In genomic region chr14:104935955-104936354, GRCh38 we compare ENCODE assay signal across 17 cellular contexts. TPM values are rescaled to one million over a fixed set of nuclear protein-coding genes. Genes with fewer than 3 reads are reported as not detected.
DNase-seq lines count a peak whose midpoint lies in the region; ATAC-seq and TF ChIP-seq lines count a peak whose summit lies in the region.
"Had no signal": no experiment of that assay in that cellular context is flagged by ENCODE, and none has a peak within 500 bp of the region (broad histone marks: within the 10 kb centered on the region; RNA-seq: fewer than 3 reads in every experiment).

No MANE protein-coding gene starts in this region.

- intact Hi-C loops in HCT116 (cut with micrococcal nuclease): no loop called here
- intact Hi-C loops in sciatic nerve (cut with DNase I): no loop called here
- intact Hi-C loops in Right ventricle myocardium superior (cut with DNase I): no loop called here

- no peaks in the 10 kb centered on the region for H3K9me3 Mint-ChIP-seq in activated naive CD8-positive, alpha-beta T cell (ENCODE audit: low read depth)
- no peaks in the 10 kb centered on the region for H3K9me3 Mint-ChIP-seq in activated naive CD8-positive, alpha-beta T cell treated with anti-CD3 and anti-CD28 coated beads for 36 hours
- H3K9me3 Mint-ChIP-seq in endodermal cell: no peaks in the 10 kb centered on the region
- H3K9me3 Mint-ChIP-seq: CD4-positive, alpha-beta T cell had no signal

- CTCF ChIA-PET in HCT116 (lab: Charles Lee): interaction anchor here (1.0 kb wide), 1 partner anchor 110 kb away, joined by 3 read pairs; no protein-coding TSS in a partner anchor

- no peaks in the 10 kb centered on the region for H3K9me2 ChIP-seq in HCT116 (ENCODE audit: insufficient read depth)

- ATAC-seq in HCT116 (no peak), sciatic nerve (no peak), GM18870 (IDR thresholded peaks at IDR 0.05; ENCODE audit: unreplicated experiment) (no peak), Right ventricle myocardium superior (ENCODE audit: poor library complexity) (no peak), GM21367 (IDR thresholded peaks at IDR 0.05; ENCODE audit: unreplicated experiment) (no peak)

- H3K9me3 ChIP-seq in HCT116 (ENCODE audit: control insufficient read depth in 1 of 2, insufficient read depth in 1 of 2, low read depth in 1 of 2, low read length in 2 of 2) (no peaks in the 10 kb centered on the region), endodermal cell (ENCODE audit: control insufficient read depth, low read length) (no peaks in the 10 kb centered on the region)

- TF ChIP-seq CTCF in HCT116 (IDR thresholded peaks at IDR 0.05 in 2 of 3, conservative IDR thresholded peaks at IDR 0.05 in 1 of 3; ENCODE audit: borderline replicate concordance in 1 of 3, insufficient read depth in 1 of 3, low read depth in 2 of 3, low read length in 2 of 3): no peak
- TF ChIP-seq CTCF in endodermal cell (conservative IDR thresholded peaks at IDR 0.05): no peak

- H3K27ac ChIP-seq in HCT116 (ENCODE audit: low read depth, low read length) (no peak overlapping the region), endodermal cell (ENCODE audit: low read depth, low read length) (no peak overlapping the region)

- no peak for TF ChIP-seq POLR2A in HCT116 (IDR thresholded peaks at IDR 0.05; ENCODE audit: borderline replicate concordance, extremely low read depth, insufficient read depth, insufficient read length)

- peaks cover 3% of the 10 kb centered on the region for H3K27me3 Mint-ChIP-seq in activated naive CD8-positive, alpha-beta T cell
- peaks cover 29% of the 10 kb centered on the region for H3K27me3 Mint-ChIP-seq in activated naive CD8-positive, alpha-beta T cell treated with anti-CD3 and anti-CD28 coated beads for 36 hours
- H3K27me3 Mint-ChIP-seq in endodermal cell (ENCODE audit: insufficient read depth): peaks cover 82% of the 10 kb centered on the region

- no peak for TF ChIP-seq RAD21 in HCT116 (IDR thresholded peaks at IDR 0.05; ENCODE audit: low read depth)

- WGBS in endodermal cell (ENCODE audit: insufficient coverage in 1 of 2, insufficient read length in 1 of 2), 2 experiments: 92% methylated on average over 2 of the region's 2 CpGs; no CpG with 5 or more reads in 1 of the 2 experiments

- no peaks in the 10 kb centered on the region for H3K27me3 ChIP-seq in HCT116 (ENCODE audit: insufficient read depth, low read length)
- peaks cover 71% of the 10 kb centered on the region for H3K27me3 ChIP-seq in endodermal cell (ENCODE audit: control insufficient read depth, insufficient read depth, low read length, poor library complexity, severe bottlenecking)

- H3K4me3 Mint-ChIP-seq in activated naive CD8-positive, alpha-beta T cell: no peak overlapping the region
- no peak overlapping the region for H3K4me3 Mint-ChIP-seq in activated naive CD8-positive, alpha-beta T cell treated with anti-CD3 and anti-CD28 coated beads for 36 hours
- H3K4me3 Mint-ChIP-seq in endodermal cell: no peak overlapping the region
- H3K4me3 Mint-ChIP-seq: H9 had no signal

- peak overlapping the region; percentile 22 for H3K27ac Mint-ChIP-seq in activated naive CD8-positive, alpha-beta T cell
- H3K27ac Mint-ChIP-seq in activated naive CD8-positive, alpha-beta T cell treated with anti-CD3 and anti-CD28 coated beads for 36 hours: no peak overlapping the region
- H3K27ac Mint-ChIP-seq in endodermal cell: no peak overlapping the region
- H3K27ac Mint-ChIP-seq: CD4-positive, alpha-beta T cell; H9 had no signal

- peaks cover 3% of the 10 kb centered on the region for H3K4me1 Mint-ChIP-seq in activated naive CD8-positive, alpha-beta T cell (ENCODE audit: low read depth)
- H3K4me1 Mint-ChIP-seq in activated naive CD8-positive, alpha-beta T cell treated with anti-CD3 and anti-CD28 coated beads for 36 hours: no peaks in the 10 kb centered on the region
- no peaks in the 10 kb centered on the region for H3K4me1 Mint-ChIP-seq in endodermal cell

- H3K36me3 Mint-ChIP-seq in activated naive CD8-positive, alpha-beta T cell: no peaks in the 10 kb centered on the region
- no peaks in the 10 kb centered on the region for H3K36me3 Mint-ChIP-seq in activated naive CD8-positive, alpha-beta T cell treated with anti-CD3 and anti-CD28 coated beads for 36 hours
- no peaks in the 10 kb centered on the region for H3K36me3 Mint-ChIP-seq in endodermal cell (ENCODE audit: low read depth)

- peaks cover 0 to 7% of the 10 kb centered on the region in 2 experiments; a peak in 1 of 4 replicates for H3K4me1 ChIP-seq in HCT116 (ENCODE audit: control insufficient read depth in 1 of 2, insufficient read depth in 2 of 2, low read length in 2 of 2)
- no peaks in the 10 kb centered on the region for H3K4me1 ChIP-seq in endodermal cell (ENCODE audit: control insufficient read depth, insufficient read depth, low read length)

- no peak overlapping the region for H3K4me2 ChIP-seq in HCT116 (ENCODE audit: low read length)

- no peaks in the 10 kb centered on the region for H3K36me3 ChIP-seq in HCT116 (ENCODE audit: control insufficient read depth in 1 of 2, insufficient read depth in 2 of 2, low read length in 2 of 2)
- H3K36me3 ChIP-seq in endodermal cell (ENCODE audit: control insufficient read depth, insufficient read depth, low read length): no peaks in the 10 kb centered on the region

- no peak overlapping the region for H3K4me3 ChIP-seq in HCT116 (replicated peaks in 1 of 2; ENCODE audit: low read depth in 1 of 2, low read length in 2 of 2)
- no peak overlapping the region for H3K4me3 ChIP-seq in endodermal cell (ENCODE audit: low read length)

- H2AFZ ChIP-seq in HCT116 (ENCODE audit: low read depth, low read length, poor library complexity, severe bottlenecking): no peak overlapping the region

- RAD21 ChIA-PET in HCT116 (lab: Charles Lee; ENCODE audit: low non-redundant PET in 1 of 2, low total read pairs in 2 of 2, uncharacterized antibody in 2 of 2, unreplicated experiment in 2 of 2): interaction anchor here in 1 of 2 experiments (0.5 kb wide), 1 partner anchor 253 kb away, joined by 4 read pairs; no protein-coding TSS in a partner anchor

- H3K9ac ChIP-seq in HCT116 (ENCODE audit: low read length): no peak overlapping the region
- H3K9ac ChIP-seq in endodermal cell (ENCODE audit: extremely low read depth, low read length, poor library complexity, severe bottlenecking): no peak overlapping the region

- H3K79me2 ChIP-seq in HCT116 (ENCODE audit: insufficient read depth, low read length): no peaks in the 10 kb centered on the region

- POLR2A ChIA-PET in HCT116 (lab: Charles Lee): no interaction called here

- H4K20me1 ChIP-seq in HCT116 (ENCODE audit: insufficient read depth): no peaks in the 10 kb centered on the region

- BruUV-seq in HCT116 (replicated peaks; lab: Mats Ljungman, UMichigan): no TSS peak

- DNase-seq in activated naive CD8-positive, alpha-beta T cell treated with anti-CD3 and anti-CD28 coated beads for 36 hours: no peak
- DNase-seq in HCT116 (ENCODE audit: low read depth, low spot score) (no peak), endodermal cell (peak; percentile 9), sciatic nerve (ENCODE audit: low spot score) (peak; percentile 22), Right ventricle myocardium superior (no peak)
- DNase-seq: Calu3; CD4-positive, alpha-beta T cell; H9; IMR-90; NCI-H1417; NCI-H2081; NCI-H510A treated with DMSO at 0.1 percent for 48 hours had no signal

TF ChIP-seq in HCT116, 20 proteins besides CTCF, POLR2A, EP300 and RAD21:
- TF ChIP-seq SIN3A (IDR thresholded peaks at IDR 0.05; ENCODE audit: low read depth) (no peak), YY1 (IDR thresholded peaks at IDR 0.05; ENCODE audit: extremely low read depth, insufficient replicate concordance, low read depth, low read length) (no peak), EZH2phosphoT487 (IDR thresholded peaks at IDR 0.05; ENCODE audit: borderline replicate concordance) (no peak), EGR1 (IDR thresholded peaks at IDR 0.05; ENCODE audit: low read depth) (no peak), SP1 (IDR thresholded peaks at IDR 0.05; ENCODE audit: low read depth) (no peak), JUND (IDR thresholded peaks at IDR 0.05) (no peak), POLR2AphosphoS5 (IDR thresholded peaks at IDR 0.05; ENCODE audit: low read depth, low read length) (0 out of 2 replicates have a peak, but pooled peaks have one; percentile 21), FOSL1 (IDR thresholded peaks at IDR 0.05; ENCODE audit: low read depth) (no peak)

RNA-seq across cellular contexts. Expression of gene PLD4, which starts 11.3 kb away (rescaled TPM):
- not detected for total RNA-seq in activated naive CD8-positive, alpha-beta T cell treated with anti-CD3 and anti-CD28 coated beads for 36 hours
- total RNA-seq in HCT116 (2021; ENCODE audit: unreplicated experiment): 0.12 TPM
- polyA plus RNA-seq in HCT116 (2012): 0.02 and 0.08 TPM in 2 replicates
- not detected for total RNA-seq in endodermal cell
- polyA plus RNA-seq in endodermal cell (2013, experiment 1 of 2): 0.04 TPM
- polyA plus RNA-seq in endodermal cell (2013, experiment 2 of 2): not detected
- total RNA-seq in sciatic nerve: 7.0 TPM
- total RNA-seq in Right ventricle myocardium superior: 0.13 TPM
- total RNA-seq: A673, H9, IMR-90, LHCN-M2 had no signal

RNA-seq across cellular contexts. Expression of gene AHNAK2, which starts 42.2 kb away (rescaled TPM):
- total RNA-seq in activated naive CD8-positive, alpha-beta T cell treated with anti-CD3 and anti-CD28 coated beads for 36 hours: under 1 TPM in 1 of 2 experiments, not detected in 1; 0.02 TPM
- total RNA-seq in HCT116 (2021; ENCODE audit: unreplicated experiment): 45.0 TPM
- 37.0 and 46.7 TPM in 2 replicates for polyA plus RNA-seq in HCT116 (2012)
- 1 to 10 TPM in 1 of 2 donors, under 1 TPM in 1; 0.93 to 2.2 TPM for total RNA-seq in endodermal cell
- polyA plus RNA-seq in endodermal cell (2013, experiment 1 of 2): 3.5 TPM
- polyA plus RNA-seq in endodermal cell (2013, experiment 2 of 2): 3.0 TPM
- total RNA-seq in sciatic nerve: 77.7 TPM
- 2.6 TPM for total RNA-seq in Right ventricle myocardium superior

RNA-seq across cellular contexts. Expression of gene CLBA1, which starts 49.6 kb away (rescaled TPM):
- total RNA-seq in activated naive CD8-positive, alpha-beta T cell treated with anti-CD3 and anti-CD28 coated beads for 36 hours: 1 to 10 TPM; 1.5 to 1.9 TPM
- total RNA-seq in HCT116 (2021; ENCODE audit: unreplicated experiment) (14.8 TPM), endodermal cell (10 to 100 TPM; 11.2 to 12.5 TPM), sciatic nerve (6.1 TPM), Right ventricle myocardium superior (1.5 TPM)
- 10.6 and 11.2 TPM in 2 replicates for polyA plus RNA-seq in HCT116 (2012)
- polyA plus RNA-seq in endodermal cell (2013, experiment 1 of 2): 9.8 TPM
- 9.0 TPM for polyA plus RNA-seq in endodermal cell (2013, experiment 2 of 2)

Comparison
In these comparisons a context has a peak if more than half of its experiments do, and no peak if none do; other contexts are left out.
1. DNase-seq: peak in endodermal cell (single experiment) and sciatic nerve (single experiment); none in activated naive CD8-positive, alpha-beta T cell treated with anti-CD3 and anti-CD28 coated beads for 36 hours (single experiment), HCT116 (single experiment) and Right ventricle myocardium superior (single experiment).
2. RNA of gene AHNAK2, which starts 42.2 kb away (total RNA-seq): 77.7 TPM in sciatic nerve (single experiment) and 45.0 TPM in HCT116 (single experiment); 2.6 TPM in Right ventricle myocardium superior (single experiment), 0.93 to 2.2 TPM in endodermal cell and 0.02 TPM in activated naive CD8-positive, alpha-beta T cell treated with anti-CD3 and anti-CD28 coated beads for 36 hours; every median in the first group is over 10 times any median in the second.